Comparison of ENCODE assay signal across 1 cellular context in the genomic region with DNA sequence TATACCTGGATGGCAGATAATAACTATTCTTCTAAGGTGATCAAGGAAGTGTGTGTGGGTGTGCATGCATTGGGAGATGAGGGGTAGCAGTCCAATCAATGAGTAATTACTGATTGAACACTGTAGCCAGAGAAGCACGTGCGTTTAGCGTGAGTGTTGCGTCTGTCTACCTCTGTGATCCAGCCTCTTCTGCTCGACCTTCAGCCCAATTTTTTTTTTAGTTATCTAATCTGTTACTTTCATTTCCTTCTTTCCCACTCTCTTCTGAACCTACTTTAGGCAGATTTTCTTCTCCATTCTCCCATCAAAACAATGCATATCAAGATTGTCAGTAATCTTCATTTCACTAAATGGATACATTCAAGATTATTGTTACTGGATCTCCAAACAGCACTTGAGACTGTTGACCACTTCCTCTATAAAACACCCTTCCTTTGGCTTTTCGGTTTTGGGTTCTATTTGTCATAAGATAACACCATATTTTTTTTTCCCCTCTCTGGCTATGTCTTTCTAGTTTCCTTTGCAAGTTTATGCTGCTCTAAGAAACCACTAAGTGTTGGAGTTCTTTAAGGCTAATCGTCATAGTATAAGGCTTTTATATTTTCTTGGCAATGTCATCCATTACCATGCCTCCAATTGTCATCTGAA.
TF ChIP-seq lines count a peak whose summit lies in the region.

No MANE protein-coding gene starts in this region.

TF ChIP-seq in SK-N-SH, 30 proteins besides CTCF, POLR2A, EP300 and RAD21 (continued from another document):
- TF ChIP-seq, protein P1, sequence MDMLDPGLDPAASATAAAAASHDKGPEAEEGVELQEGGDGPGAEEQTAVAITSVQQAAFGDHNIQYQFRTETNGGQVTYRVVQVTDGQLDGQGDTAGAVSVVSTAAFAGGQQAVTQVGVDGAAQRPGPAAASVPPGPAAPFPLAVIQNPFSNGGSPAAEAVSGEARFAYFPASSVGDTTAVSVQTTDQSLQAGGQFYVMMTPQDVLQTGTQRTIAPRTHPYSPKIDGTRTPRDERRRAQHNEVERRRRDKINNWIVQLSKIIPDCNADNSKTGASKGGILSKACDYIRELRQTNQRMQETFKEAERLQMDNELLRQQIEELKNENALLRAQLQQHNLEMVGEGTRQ (IDR thresholded peaks at IDR 0.05; ENCODE audit: borderline replicate concordance, low read depth, low read length) = no peak
- TF ChIP-seq RXRA (IDR thresholded peaks at IDR 0.05; ENCODE audit: borderline replicate concordance, low read depth) (no peak), MEF2A (IDR thresholded peaks at IDR 0.05; ENCODE audit: borderline replicate concordance, low read depth) (no peak), FOXJ3 (CRISPR knock-in tag; IDR thresholded peaks at IDR 0.05) (no peak), CHD2 (IDR thresholded peaks at IDR 0.05; ENCODE audit: low read length, partially characterized antibody) (no peak)
- TF ChIP-seq, protein P2, sequence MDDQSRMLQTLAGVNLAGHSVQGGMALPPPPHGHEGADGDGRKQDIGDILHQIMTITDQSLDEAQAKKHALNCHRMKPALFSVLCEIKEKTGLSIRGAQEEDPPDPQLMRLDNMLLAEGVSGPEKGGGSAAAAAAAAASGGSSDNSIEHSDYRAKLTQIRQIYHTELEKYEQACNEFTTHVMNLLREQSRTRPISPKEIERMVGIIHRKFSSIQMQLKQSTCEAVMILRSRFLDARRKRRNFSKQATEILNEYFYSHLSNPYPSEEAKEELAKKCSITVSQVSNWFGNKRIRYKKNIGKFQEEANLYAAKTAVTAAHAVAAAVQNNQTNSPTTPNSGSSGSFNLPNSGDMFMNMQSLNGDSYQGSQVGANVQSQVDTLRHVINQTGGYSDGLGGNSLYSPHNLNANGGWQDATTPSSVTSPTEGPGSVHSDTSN (IDR thresholded peaks at IDR 0.05) = no peak
TF ChIP-seq in SK-N-SH: peak in this region for 0.
